20 cellular contexts compared by ENCODE assay signal in genomic region chr10:21297525-21298383, GRCh38.
DNase-seq lines count a peak whose midpoint lies in the region; ATAC-seq and TF ChIP-seq lines count a peak whose summit lies in the region.
"Had no signal": no experiment of that assay in that cellular context is flagged by ENCODE, and none has a peak within 500 bp of the region (broad histone marks: within the 10 kb centered on the region; RNA-seq: fewer than 3 reads in every experiment).

No MANE protein-coding gene starts in this region.

- no peak for TF ChIP-seq CTCF in MCF 10A (IDR thresholded peaks at IDR 0.05; ENCODE audit: unreplicated experiment)
- TF ChIP-seq CTCF in mammary epithelial cell (conservative IDR thresholded peaks at IDR 0.05 in 1 of 2, IDR thresholded peaks at IDR 0.05 in 1 of 2; ENCODE audit: extremely low read depth in 1 of 2, insufficient read depth in 1 of 2, low read depth in 1 of 2, low read length in 2 of 2) = no peak
- no peak; the same call in 1 of the 2 replicates for TF ChIP-seq CTCF in WTC11 (IDR thresholded peaks at IDR 0.05)
- TF ChIP-seq CTCF in fibroblast of villous mesenchyme (IDR thresholded peaks at IDR 0.05; ENCODE audit: insufficient read depth, low read depth, low read length) = no peak
- no peak for TF ChIP-seq CTCF in smooth muscle cell (IDR thresholded peaks at IDR 0.05; ENCODE audit: borderline replicate concordance, insufficient read depth, poor library complexity, severe bottlenecking)

- H3K79me2 ChIP-seq in mammary epithelial cell (ENCODE audit: insufficient read depth, low read length) = no peaks in the 10 kb centered on the region
- no peaks in the 10 kb centered on the region for H3K79me2 ChIP-seq in smooth muscle cell (ENCODE audit: low read depth)

- peak; percentile 38 for DNase-seq in MCF 10A (ENCODE audit: unreplicated experiment)
- DNase-seq in mammary epithelial cell = no peak
- no peak for DNase-seq in WTC11 (ENCODE audit: low spot score)
- peak; percentile 31 for DNase-seq in fibroblast of villous mesenchyme (ENCODE audit: low read depth)
- no peak for DNase-seq in smooth muscle cell (lab: John Stamatoyannopoulos, UW; ENCODE audit: unreplicated experiment)
- DNase-seq in stimulated activated CD4-positive, alpha-beta T cell treated with anti-CD3 and anti-CD28 coated beads, Interleukin-2, amount 100 ng/mL, for 48 hours = no peak
- no peak for DNase-seq in hippocampal formation (lab: John Stamatoyannopoulos, UW)
- DNase-seq in activated CD4-positive, alpha-beta T cell treated with anti-CD3 and anti-CD28 coated beads, Interleukin-2, amount 10 ng/mL, durations not matched to agents 24 days and 14 days = no peak
- DNase-seq: activated CD4-positive, alpha-beta T cell treated with anti-CD3 and anti-CD28 coated beads for 4 hours; activated CD8-positive, alpha-beta memory T cell treated with anti-CD3 and anti-CD28 coated beads, Interleukin-2, amount 50 U/mL, for 4 hours; activated effector memory CD4-positive, alpha-beta T cell treated with anti-CD3 and anti-CD28 coated beads, Interleukin-2, amount 50 U/mL, for 16 hours; heart left ventricle; NCI-H1048; NCI-H2107; tibial artery had no signal

- H3K4me1 Mint-ChIP-seq in MCF 10A (ENCODE audit: insufficient read depth, unreplicated experiment) (peaks cover 23% of the 10 kb centered on the region), WTC11 (peaks cover 66% of the 10 kb centered on the region)
- no peaks in the 10 kb centered on the region for H3K4me1 Mint-ChIP-seq in activated CD4-positive, alpha-beta T cell treated with anti-CD3 and anti-CD28 coated beads, Interleukin-2, amount 10 ng/mL, durations not matched to agents 24 days and 14 days
- H3K4me1 Mint-ChIP-seq: IgD-negative memory B cell; stimulated activated effector memory CD8-positive, alpha-beta T cell treated with anti-CD3 and anti-CD28 coated beads, Interleukin-12 subunit alpha, Interleukin-12 subunit beta, amount 100 ng/mL, for 72 hours had no signal

- H3F3A ChIP-seq in smooth muscle cell (ENCODE audit: low read depth) = peaks cover 7% of the 10 kb centered on the region

- CTCF ChIA-PET in MCF 10A (lab: Yijun Ruan, JAX) (interaction anchor here (0.5 to 1.4 kb wide), 5 partner anchors 18 to 284 kb away, joined by 3 to 8 read pairs (median 3); partner anchors contain the start of gene SKIDA1), mammary epithelial cell (lab: Charles Lee; ENCODE audit: low non-redundant PET) (no interaction called here), WTC11 (lab: Charles Lee) (interaction anchor here (0.9 to 1.4 kb wide), 2 partner anchors 16 to 19 kb away, joined by 4 read pairs; no protein-coding TSS in a partner anchor)

- H3K4me1 ChIP-seq in mammary epithelial cell (ENCODE audit: insufficient read depth, low read length) = peaks cover 12% of the 10 kb centered on the region
- H3K4me1 ChIP-seq in smooth muscle cell (ENCODE audit: low read depth) = peaks cover 42% of the 10 kb centered on the region

- no peak overlapping the region for H3K4me3 ChIP-seq in mammary epithelial cell (replicated peaks in 1 of 3; ENCODE audit: insufficient read depth in 1 of 3, low read depth in 2 of 3, low read length in 3 of 3)
- no peak overlapping the region for H3K4me3 ChIP-seq in fibroblast of villous mesenchyme (ENCODE audit: low read depth, low read length)
- no peak overlapping the region for H3K4me3 ChIP-seq in smooth muscle cell
- H3K4me3 ChIP-seq: esophagus muscularis mucosa, heart left ventricle, tibial artery had no signal

- 89% methylated on average over 6 of the region's 7 CpGs for WGBS in mammary epithelial cell (ENCODE audit: low coverage, missing lambda C conversion rate)
- WGBS in smooth muscle cell (ENCODE audit: low lambda C conversion rate) = 81% methylated on average over 7 of the region's 7 CpGs

- BruUV-seq in MCF 10A (replicated peaks; lab: Mats Ljungman, UMichigan) = no TSS peak
- no TSS peak for BruUV-seq in mammary epithelial cell (replicated peaks; lab: Mats Ljungman, UMichigan)

- no peak overlapping the region for H3K27ac ChIP-seq in mammary epithelial cell (ENCODE audit: insufficient read depth, low read depth, low read length)
- H3K27ac ChIP-seq in smooth muscle cell (ENCODE audit: low read depth) = no peak overlapping the region
- H3K27ac ChIP-seq: esophagus muscularis mucosa, heart left ventricle, tibial artery had no signal

- H3K9me3 ChIP-seq in mammary epithelial cell (replicated peaks; ENCODE audit: insufficient read depth, low read length) = no peaks in the 10 kb centered on the region
- H3K9me3 ChIP-seq in smooth muscle cell (replicated peaks; ENCODE audit: low read depth) = no peaks in the 10 kb centered on the region
- H3K9me3 ChIP-seq: esophagus muscularis mucosa, heart left ventricle, tibial artery had no signal

- no peaks in the 10 kb centered on the region for H3K27me3 ChIP-seq in mammary epithelial cell (ENCODE audit: insufficient read depth, low read length)
- H3K27me3 ChIP-seq in smooth muscle cell (ENCODE audit: low read depth) = no peaks in the 10 kb centered on the region
- H3K27me3 ChIP-seq: esophagus muscularis mucosa, heart left ventricle, tibial artery had no signal

- POLR2A ChIA-PET in MCF 10A (lab: Yijun Ruan, JAX) (interaction anchor here (0.5 to 0.7 kb wide), 4 partner anchors 42 to 1538 kb away, joined by 3 read pairs; no protein-coding TSS in a partner anchor), WTC11 (lab: Charles Lee) (no interaction called here)

- H3K4me2 ChIP-seq in mammary epithelial cell (ENCODE audit: insufficient read depth, low read depth, low read length) (no peak overlapping the region), smooth muscle cell (no peak overlapping the region)

- in situ Hi-C loops in mammary epithelial cell (cut with MboI; ENCODE audit: low sequenced_read_pairs in 2 of 2) = loop anchor here (25.0 kb wide), 2 partner anchors 440 to 640 kb away; no protein-coding TSS in a partner anchor

- no peak overlapping the region for H2AFZ ChIP-seq in mammary epithelial cell (ENCODE audit: low read depth, low read length)
- peak overlapping the region; percentile 8 for H2AFZ ChIP-seq in smooth muscle cell (ENCODE audit: low read depth)

- dilution Hi-C loops in mammary epithelial cell (cut with HindIII; ENCODE audit: low sequenced_read_pairs) = no loop called here

- ATAC-seq in WTC11 = peak; percentile 9; the same call in 1 of the 2 replicates
- ATAC-seq: heart left ventricle; natural killer cell treated with Interleukin-12 subunit alpha and Interleukin-12 subunit beta and Interleukin-15 and Interleukin-18, amount 100 ng/mL, for 72 hours; stimulated activated effector memory CD8-positive, alpha-beta T cell treated with anti-CD3 and anti-CD28 coated beads, Interleukin-12 subunit alpha, Interleukin-12 subunit beta, amount 100 ng/mL, for 72 hours had no signal

- H3K9ac ChIP-seq in mammary epithelial cell (ENCODE audit: insufficient read depth, low read length) (no peak overlapping the region), smooth muscle cell (ENCODE audit: low read depth) (no peak overlapping the region)

- H3K27me3 Mint-ChIP-seq in MCF 10A (ENCODE audit: insufficient read depth, unreplicated experiment) (no peaks in the 10 kb centered on the region), WTC11 (ENCODE audit: low read depth) (no peaks in the 10 kb centered on the region)
- peaks cover 15% of the 10 kb centered on the region for H3K27me3 Mint-ChIP-seq in activated CD4-positive, alpha-beta T cell treated with anti-CD3 and anti-CD28 coated beads, Interleukin-2, amount 10 ng/mL, durations not matched to agents 24 days and 14 days

- H3K27ac Mint-ChIP-seq in MCF 10A (ENCODE audit: low read depth, unreplicated experiment) = no peak overlapping the region
- peak overlapping the region; percentile 86 for H3K27ac Mint-ChIP-seq in WTC11
- H3K27ac Mint-ChIP-seq in activated CD4-positive, alpha-beta T cell treated with anti-CD3 and anti-CD28 coated beads, Interleukin-2, amount 10 ng/mL, durations not matched to agents 24 days and 14 days = no peak overlapping the region
- H3K27ac Mint-ChIP-seq: CD14-positive monocyte; IgD-negative memory B cell; natural killer cell treated with Interleukin-12 subunit alpha and Interleukin-12 subunit beta and Interleukin-15 and Interleukin-18, amount 100 ng/mL, for 72 hours; stimulated activated effector memory CD8-positive, alpha-beta T cell treated with anti-CD3 and anti-CD28 coated beads, Interleukin-12 subunit alpha, Interleukin-12 subunit beta, amount 100 ng/mL, for 72 hours had no signal

- no peaks in the 10 kb centered on the region for H3K36me3 ChIP-seq in mammary epithelial cell (ENCODE audit: insufficient read depth, low read length)
- H3K36me3 ChIP-seq in smooth muscle cell (ENCODE audit: low read depth) = no peaks in the 10 kb centered on the region
- H3K36me3 ChIP-seq: esophagus muscularis mucosa, heart left ventricle, tibial artery had no signal

- H3K36me3 Mint-ChIP-seq in MCF 10A (ENCODE audit: insufficient read depth, unreplicated experiment) (no peaks in the 10 kb centered on the region), WTC11 (no peaks in the 10 kb centered on the region)
- H3K36me3 Mint-ChIP-seq in activated CD4-positive, alpha-beta T cell treated with anti-CD3 and anti-CD28 coated beads, Interleukin-2, amount 10 ng/mL, durations not matched to agents 24 days and 14 days (ENCODE audit: low read depth) = no peaks in the 10 kb centered on the region
- H3K36me3 Mint-ChIP-seq: CD14-positive monocyte; natural killer cell treated with Interleukin-12 subunit alpha and Interleukin-12 subunit beta and Interleukin-15 and Interleukin-18, amount 100 ng/mL, for 72 hours; stimulated activated effector memory CD8-positive, alpha-beta T cell treated with anti-CD3 and anti-CD28 coated beads, Interleukin-12 subunit alpha, Interleukin-12 subunit beta, amount 100 ng/mL, for 72 hours had no signal

- H3K4me3 Mint-ChIP-seq in MCF 10A (ENCODE audit: unreplicated experiment) = no peak overlapping the region
- H3K4me3 Mint-ChIP-seq in WTC11 = no peak overlapping the region
- H3K4me3 Mint-ChIP-seq in activated CD4-positive, alpha-beta T cell treated with anti-CD3 and anti-CD28 coated beads, Interleukin-2, amount 10 ng/mL, durations not matched to agents 24 days and 14 days = no peak overlapping the region
- H3K4me3 Mint-ChIP-seq: CD14-positive monocyte; IgD-negative memory B cell; natural killer cell treated with Interleukin-12 subunit alpha and Interleukin-12 subunit beta and Interleukin-15 and Interleukin-18, amount 100 ng/mL, for 72 hours; stimulated activated effector memory CD8-positive, alpha-beta T cell treated with anti-CD3 and anti-CD28 coated beads, Interleukin-12 subunit alpha, Interleukin-12 subunit beta, amount 100 ng/mL, for 72 hours had no signal

- H3K9me3 Mint-ChIP-seq in MCF 10A (ENCODE audit: unreplicated experiment) = no peaks in the 10 kb centered on the region
- H3K9me3 Mint-ChIP-seq in WTC11 = no peaks in the 10 kb centered on the region
- H3K9me3 Mint-ChIP-seq in activated CD4-positive, alpha-beta T cell treated with anti-CD3 and anti-CD28 coated beads, Interleukin-2, amount 10 ng/mL, durations not matched to agents 24 days and 14 days = no peaks in the 10 kb centered on the region
- H3K9me3 Mint-ChIP-seq: IgD-negative memory B cell; natural killer cell treated with Interleukin-12 subunit alpha and Interleukin-12 subunit beta and Interleukin-15 and Interleukin-18, amount 100 ng/mL, for 72 hours; stimulated activated effector memory CD8-positive, alpha-beta T cell treated with anti-CD3 and anti-CD28 coated beads, Interleukin-12 subunit alpha, Interleukin-12 subunit beta, amount 100 ng/mL, for 72 hours had no signal

- H4K20me1 ChIP-seq in mammary epithelial cell (ENCODE audit: insufficient read depth, low read length) = no peaks in the 10 kb centered on the region
- H4K20me1 ChIP-seq in smooth muscle cell (ENCODE audit: low read depth) = no peaks in the 10 kb centered on the region

- intact Hi-C loops in MCF 10A (cut with micrococcal nuclease) = no loop called here
- intact Hi-C loops in mammary epithelial cell (cut with micrococcal nuclease) = no loop called here
- intact Hi-C loops in activated CD4-positive, alpha-beta T cell treated with anti-CD3 and anti-CD28 coated beads, Interleukin-2, amount 10 ng/mL, durations not matched to agents 24 days and 14 days (cut with micrococcal nuclease) = no loop called here

Comparison
In these comparisons a context has a peak if more than half of its experiments do, and no peak if none do; other contexts are left out.
1. DNase-seq: peak in MCF 10A (single experiment) and fibroblast of villous mesenchyme (single experiment); none in mammary epithelial cell (single experiment), WTC11 (single experiment), smooth muscle cell (single experiment), stimulated activated CD4-positive, alpha-beta T cell treated with anti-CD3 and anti-CD28 coated beads, Interleukin-2, amount 100 ng/mL, for 48 hours (0 of 2), hippocampal formation (0 of 2) and activated CD4-positive, alpha-beta T cell treated with anti-CD3 and anti-CD28 coated beads, Interleukin-2, amount 10 ng/mL, durations not matched to agents 24 days and 14 days (single experiment).